Comparison of ENCODE assay signal across 18 cellular contexts in the genomic region with DNA sequence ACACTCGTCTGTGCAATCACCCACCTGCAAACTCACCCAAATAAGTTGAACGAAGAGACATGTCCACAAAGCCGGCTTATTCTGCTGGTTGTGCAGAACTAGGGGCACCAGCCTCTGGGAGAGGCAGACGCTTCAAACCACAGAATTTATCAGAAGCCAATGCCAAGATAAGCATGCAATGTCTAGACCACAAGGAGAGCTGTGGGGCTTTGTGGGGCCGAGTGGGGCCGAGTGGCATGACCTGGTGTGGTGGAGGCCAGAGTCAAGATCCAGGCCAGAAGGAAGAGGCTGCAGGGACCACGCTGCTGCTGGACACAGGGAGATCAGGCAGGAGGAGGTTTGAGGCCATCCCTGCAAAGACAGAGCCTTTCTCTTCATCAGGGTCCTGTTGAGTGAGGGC.
DNase-seq lines count a peak whose midpoint lies in the region; ATAC-seq and TF ChIP-seq lines count a peak whose summit lies in the region.
"Had no signal": no experiment of that assay in that cellular context is flagged by ENCODE, and none has a peak within 500 bp of the region (broad histone marks: within the 10 kb centered on the region; RNA-seq: fewer than 3 reads in every experiment).

No MANE protein-coding gene starts in this region.

- no peak overlapping the region for H3K27ac ChIP-seq in neural progenitor cell
- H3K27ac ChIP-seq in right atrium auricular region: no peak overlapping the region
- H3K27ac ChIP-seq: A549, GM23248 had no signal

- TF ChIP-seq CTCF in neural progenitor cell (IDR thresholded peaks at IDR 0.05) (no peak), right atrium auricular region (IDR thresholded peaks at IDR 0.05) (no peak)

- H3F3A ChIP-seq in neural progenitor cell (ENCODE audit: low read depth): peaks cover 12% of the 10 kb centered on the region

- H3K4me1 Mint-ChIP-seq in neural progenitor cell: peaks cover 9% of the 10 kb centered on the region
- no peaks in the 10 kb centered on the region for H3K4me1 Mint-ChIP-seq in stimulated activated effector memory CD8-positive, alpha-beta T cell treated with anti-CD3 and anti-CD28 coated beads, Interleukin-12 subunit alpha, Interleukin-12 subunit beta, amount 100 ng/mL, for 72 hours
- H3K4me1 Mint-ChIP-seq: CD4-positive, alpha-beta memory T cell had no signal

- DNase-seq in OCI-M1 (lab: John Stamatoyannopoulos, UW) (peak; percentile 17), neural progenitor cell (ENCODE audit: low spot score) (no peak), NCI-H1092 treated with DMSO at 0.1 percent for 48 hours (lab: John Stamatoyannopoulos, UW) (no peak), right atrium auricular region (ENCODE audit: low spot score) (no peak), NCI-H2171 (lab: John Stamatoyannopoulos, UW) (no peak)
- DNase-seq in stimulated activated effector memory CD8-positive, alpha-beta T cell treated with anti-CD3 and anti-CD28 coated beads, Interleukin-12 subunit alpha, Interleukin-12 subunit beta, amount 100 ng/mL, for 72 hours (ENCODE audit: low spot score in 2 of 2): no peak
- DNase-seq: 8988T; C1 segment of cervical spinal cord; Calu3; CD4-positive, alpha-beta memory T cell; COR-L47; DMS53; DMS79 treated with DMSO at 0.1 percent for 48 hours; GF-D8; GM23248; H9 had no signal

- H3K27me3 ChIP-seq in neural progenitor cell: no peaks in the 10 kb centered on the region
- H3K27me3 ChIP-seq in right atrium auricular region: no peaks in the 10 kb centered on the region

- H3K36me3 ChIP-seq in neural progenitor cell: no peaks in the 10 kb centered on the region
- no peaks in the 10 kb centered on the region for H3K36me3 ChIP-seq in right atrium auricular region

- H3K9me3 Mint-ChIP-seq in neural progenitor cell: peaks cover 5% of the 10 kb centered on the region
- no peaks in the 10 kb centered on the region for H3K9me3 Mint-ChIP-seq in stimulated activated effector memory CD8-positive, alpha-beta T cell treated with anti-CD3 and anti-CD28 coated beads, Interleukin-12 subunit alpha, Interleukin-12 subunit beta, amount 100 ng/mL, for 72 hours

- H3K4me1 ChIP-seq in neural progenitor cell (peaks cover 13% of the 10 kb centered on the region), right atrium auricular region (no peaks in the 10 kb centered on the region)
- H3K4me1 ChIP-seq: A549 had no signal

- peaks cover 8% of the 10 kb centered on the region for H3K27me3 Mint-ChIP-seq in neural progenitor cell (ENCODE audit: insufficient read depth, low read depth)
- H3K27me3 Mint-ChIP-seq: CD4-positive, alpha-beta memory T cell had no signal

- peak overlapping the region; percentile 29 for H3K27ac Mint-ChIP-seq in neural progenitor cell
- no peak overlapping the region for H3K27ac Mint-ChIP-seq in stimulated activated effector memory CD8-positive, alpha-beta T cell treated with anti-CD3 and anti-CD28 coated beads, Interleukin-12 subunit alpha, Interleukin-12 subunit beta, amount 100 ng/mL, for 72 hours
- H3K27ac Mint-ChIP-seq: CD4-positive, alpha-beta memory T cell; H9 had no signal

- no peak overlapping the region for H3K9ac ChIP-seq in neural progenitor cell
- H3K9ac ChIP-seq: GM23248 had no signal

- H3K36me3 Mint-ChIP-seq in neural progenitor cell: no peaks in the 10 kb centered on the region
- H3K36me3 Mint-ChIP-seq in stimulated activated effector memory CD8-positive, alpha-beta T cell treated with anti-CD3 and anti-CD28 coated beads, Interleukin-12 subunit alpha, Interleukin-12 subunit beta, amount 100 ng/mL, for 72 hours: no peaks in the 10 kb centered on the region
- H3K36me3 Mint-ChIP-seq: CD4-positive, alpha-beta memory T cell had no signal

- H3K4me3 ChIP-seq in neural progenitor cell: no peak overlapping the region
- H3K4me3 ChIP-seq in right atrium auricular region: no peak overlapping the region
- H3K4me3 ChIP-seq: A549, GM23248 had no signal

- no peaks in the 10 kb centered on the region for H4K20me1 ChIP-seq in neural progenitor cell (ENCODE audit: low read depth)

- H3K9me3 ChIP-seq in neural progenitor cell (ENCODE audit: low read depth) (no peaks in the 10 kb centered on the region), right atrium auricular region (no peaks in the 10 kb centered on the region)
- H3K9me3 ChIP-seq: A549 had no signal

- H3K4me2 ChIP-seq in neural progenitor cell: no peak overlapping the region
- H3K4me2 ChIP-seq: A549 had no signal

- H2AFZ ChIP-seq in neural progenitor cell (replicated peaks): no peak overlapping the region
- H2AFZ ChIP-seq: GM23248 had no signal

- no peaks in the 10 kb centered on the region for H3K79me2 ChIP-seq in neural progenitor cell (ENCODE audit: low read depth)

- peak; percentile 28 for ATAC-seq in stimulated activated effector memory CD8-positive, alpha-beta T cell treated with anti-CD3 and anti-CD28 coated beads, Interleukin-12 subunit alpha, Interleukin-12 subunit beta, amount 100 ng/mL, for 72 hours
- ATAC-seq: A549, HCT116 had no signal

- H3K4me3 Mint-ChIP-seq in neural progenitor cell: no peak overlapping the region
- no peak overlapping the region for H3K4me3 Mint-ChIP-seq in stimulated activated effector memory CD8-positive, alpha-beta T cell treated with anti-CD3 and anti-CD28 coated beads, Interleukin-12 subunit alpha, Interleukin-12 subunit beta, amount 100 ng/mL, for 72 hours
- H3K4me3 Mint-ChIP-seq: CD4-positive, alpha-beta memory T cell; H9 had no signal
